Comparison of ENCODE assay signal across 20 cellular contexts in the genomic region with DNA sequence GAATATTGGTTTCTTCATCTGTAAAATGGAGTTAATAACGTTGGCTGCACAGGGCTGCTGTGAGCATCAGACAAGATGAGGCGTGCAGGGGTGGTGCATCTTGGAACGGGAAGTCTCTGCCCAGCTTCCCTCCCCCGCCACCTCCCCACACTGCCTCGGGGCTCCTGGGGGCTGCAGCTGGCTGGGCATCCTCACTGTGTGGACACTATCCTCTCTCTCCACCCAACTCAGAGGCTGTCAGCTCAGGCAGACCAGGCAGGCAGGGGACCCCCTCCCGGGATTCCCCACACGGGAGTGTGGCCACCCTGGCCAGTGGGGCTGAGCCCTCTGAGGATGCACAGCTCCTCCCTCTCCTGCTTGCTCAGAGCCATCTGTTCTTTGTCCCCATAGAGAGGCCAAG.
A peak's percentile ranks its signal among the peaks of the same experiment; 100 is the strongest.
DNase-seq lines count a peak whose midpoint lies in the region; ATAC-seq and TF ChIP-seq lines count a peak whose summit lies in the region.
"Had no signal": no experiment of that assay in that cellular context is flagged by ENCODE, and none has a peak within 500 bp of the region (broad histone marks: within the 10 kb centered on the region; RNA-seq: fewer than 3 reads in every experiment).

No MANE protein-coding gene starts in this region.

- H3K36me3 Mint-ChIP-seq in T-helper 2 cell treated with Interferon-gamma antibody and Interleukin-4, amounts not matched to agents 5 μg/mL and 100 μg/mL, for 36 hours (ENCODE audit: low read depth): no peaks in the 10 kb centered on the region
- peaks cover 4% of the 10 kb centered on the region for H3K36me3 Mint-ChIP-seq in central memory CD8-positive, alpha-beta T cell (ENCODE audit: insufficient read depth)
- H3K36me3 Mint-ChIP-seq: immature natural killer cell had no signal

- DNase-seq in T-helper 2 cell treated with Interferon-gamma antibody and Interleukin-4, amounts not matched to agents 5 μg/mL and 100 μg/mL, for 36 hours (ENCODE audit: low spot score): no peak
- DNase-seq in T-helper 2 cell (no peak), foreskin fibroblast (no peak)
- no peak for DNase-seq in stimulated activated naive CD8-positive, alpha-beta T cell treated with anti-CD3 and anti-CD28 coated beads, Interleukin-15, amount 100 ng/mL, for 72 hours
- no peak for DNase-seq in stimulated activated naive CD8-positive, alpha-beta T cell treated with anti-CD3 and anti-CD28 coated beads, Interleukin-15, Interleukin-2, amounts not matched to agents 100 U/mL and 50 U/mL, for 24 hours
- no peak for DNase-seq in central memory CD8-positive, alpha-beta T cell (ENCODE audit: low spot score in 2 of 2)
- no peak for DNase-seq in effector CD4-positive, alpha-beta T cell
- DNase-seq: amniotic stem cell, immature natural killer cell, Kasumi-1, left ventricle myocardium superior, NCI-H1048, NCI-H2029, Peyer's patch, substantia nigra had no signal

- H3K4me1 Mint-ChIP-seq in T-helper 2 cell treated with Interferon-gamma antibody and Interleukin-4, amounts not matched to agents 5 μg/mL and 100 μg/mL, for 36 hours (ENCODE audit: low read depth): peaks cover 11% of the 10 kb centered on the region
- H3K4me1 Mint-ChIP-seq in stimulated activated naive CD8-positive, alpha-beta T cell treated with anti-CD3 and anti-CD28 coated beads, Interleukin-15, amount 100 ng/mL, for 72 hours: peaks cover 39% of the 10 kb centered on the region
- H3K4me1 Mint-ChIP-seq in central memory CD8-positive, alpha-beta T cell: no peaks in the 10 kb centered on the region

- peak overlapping the region; percentile 57 for H3K4me3 Mint-ChIP-seq in T-helper 2 cell treated with Interferon-gamma antibody and Interleukin-4, amounts not matched to agents 5 μg/mL and 100 μg/mL, for 36 hours
- peak overlapping the region; percentile 39 to 59 for H3K4me3 Mint-ChIP-seq in stimulated activated naive CD8-positive, alpha-beta T cell treated with anti-CD3 and anti-CD28 coated beads, Interleukin-15, amount 100 ng/mL, for 72 hours
- H3K4me3 Mint-ChIP-seq in central memory CD8-positive, alpha-beta T cell: peak overlapping the region; percentile 31
- H3K4me3 Mint-ChIP-seq: dendritic cell treated with granulocyte-macrophage colony-stimulating factor and Interleukin-4, amounts not matched to agents 40 ng/mL and 50 ng/mL, for 4 days had no signal

- ATAC-seq in stimulated activated naive CD8-positive, alpha-beta T cell treated with anti-CD3 and anti-CD28 coated beads, Interleukin-15, amount 100 ng/mL, for 72 hours: peak; percentile 54
- ATAC-seq in stimulated activated naive CD8-positive, alpha-beta T cell treated with anti-CD3 and anti-CD28 coated beads, Interleukin-15, Interleukin-2, amounts not matched to agents 100 U/mL and 50 U/mL, for 24 hours: no peak
- ATAC-seq in central memory CD8-positive, alpha-beta T cell (replicated peaks; ENCODE audit: extremely low read depth, poor library complexity, severe bottlenecking): no peak
- no peak for ATAC-seq in HG03108 (IDR thresholded peaks at IDR 0.05; ENCODE audit: unreplicated experiment)
- ATAC-seq: A549, HCT116, left ventricle myocardium superior had no signal

- H3K9me3 Mint-ChIP-seq in T-helper 2 cell treated with Interferon-gamma antibody and Interleukin-4, amounts not matched to agents 5 μg/mL and 100 μg/mL, for 36 hours: no peaks in the 10 kb centered on the region
- H3K9me3 Mint-ChIP-seq in stimulated activated naive CD8-positive, alpha-beta T cell treated with anti-CD3 and anti-CD28 coated beads, Interleukin-15, amount 100 ng/mL, for 72 hours: peaks cover 0 to 6% of the 10 kb centered on the region in 2 donors
- no peaks in the 10 kb centered on the region for H3K9me3 Mint-ChIP-seq in central memory CD8-positive, alpha-beta T cell
- H3K9me3 Mint-ChIP-seq: immature natural killer cell had no signal

- peak overlapping the region; percentile 81 for H3K27ac Mint-ChIP-seq in T-helper 2 cell treated with Interferon-gamma antibody and Interleukin-4, amounts not matched to agents 5 μg/mL and 100 μg/mL, for 36 hours
- H3K27ac Mint-ChIP-seq in stimulated activated naive CD8-positive, alpha-beta T cell treated with anti-CD3 and anti-CD28 coated beads, Interleukin-15, amount 100 ng/mL, for 72 hours: peak overlapping the region; percentile 27 to 83
- peak overlapping the region; percentile 20 for H3K27ac Mint-ChIP-seq in central memory CD8-positive, alpha-beta T cell (ENCODE audit: low read depth)
- H3K27ac Mint-ChIP-seq: dendritic cell treated with granulocyte-macrophage colony-stimulating factor and Interleukin-4, amounts not matched to agents 40 ng/mL and 50 ng/mL, for 4 days; immature natural killer cell had no signal

- H3K4me3 ChIP-seq in foreskin fibroblast (ENCODE audit: low read depth in 1 of 2, low read length in 2 of 2): no peak overlapping the region
- H3K4me3 ChIP-seq: A549, Peyer's patch, SK-N-MC had no signal

- TF ChIP-seq CTCF in foreskin fibroblast (IDR thresholded peaks at IDR 0.05; ENCODE audit: low read depth, low read length): no peak

- H3K27me3 Mint-ChIP-seq in T-helper 2 cell treated with Interferon-gamma antibody and Interleukin-4, amounts not matched to agents 5 μg/mL and 100 μg/mL, for 36 hours (ENCODE audit: low read depth): no peaks in the 10 kb centered on the region
- no peaks in the 10 kb centered on the region for H3K27me3 Mint-ChIP-seq in stimulated activated naive CD8-positive, alpha-beta T cell treated with anti-CD3 and anti-CD28 coated beads, Interleukin-15, amount 100 ng/mL, for 72 hours
- H3K27me3 Mint-ChIP-seq in central memory CD8-positive, alpha-beta T cell: peaks cover 56% of the 10 kb centered on the region

Comparison
In these comparisons a context has a peak if more than half of its experiments do, and no peak if none do; other contexts are left out.
1. H3K27ac Mint-ChIP-seq: peak in every context shown above with its lines; median percentile 81 in T-helper 2 cell treated with Interferon-gamma antibody and Interleukin-4, amounts not matched to agents 5 μg/mL and 100 μg/mL, for 36 hours; 55 in stimulated activated naive CD8-positive, alpha-beta T cell treated with anti-CD3 and anti-CD28 coated beads, Interleukin-15, amount 100 ng/mL, for 72 hours; 20 in central memory CD8-positive, alpha-beta T cell.